Comparison of ENCODE assay signal across 10 cellular contexts in the genomic region with DNA sequence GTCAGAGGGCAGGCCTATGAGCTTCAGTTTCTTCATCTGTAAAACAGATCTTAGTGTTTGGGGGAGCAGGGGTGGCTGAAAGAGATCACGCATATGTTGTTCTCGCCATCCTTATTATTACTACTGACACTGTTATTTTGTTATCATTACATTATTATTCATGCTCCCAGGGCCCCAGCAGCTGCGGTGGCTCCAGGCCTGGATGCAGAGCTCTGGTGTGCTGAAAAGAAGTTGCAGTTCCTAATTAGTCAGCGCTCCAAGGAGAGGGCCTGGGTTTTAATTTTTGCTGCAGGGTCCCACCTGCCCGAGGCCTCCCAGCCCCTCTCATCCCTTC. TPM values are rescaled to one million over a fixed set of nuclear protein-coding genes. Genes with fewer than 3 reads are reported as not detected.
DNase-seq lines count a peak whose midpoint lies in the region; ATAC-seq and TF ChIP-seq lines count a peak whose summit lies in the region.
"Had no signal": no experiment of that assay in that cellular context is flagged by ENCODE, and none has a peak within 500 bp of the region (broad histone marks: within the 10 kb centered on the region; RNA-seq: fewer than 3 reads in every experiment).

No MANE protein-coding gene starts in this region.

- no peaks in the 10 kb centered on the region for H3K27me3 Mint-ChIP-seq in activated naive CD4-positive, alpha-beta T cell treated with anti-CD3 and anti-CD28 coated beads, Interleukin-2, amount 50 U/mL, for 24 hours
- no peaks in the 10 kb centered on the region for H3K27me3 Mint-ChIP-seq in activated naive CD8-positive, alpha-beta T cell treated with anti-CD3 and anti-CD28 coated beads, Interleukin-2, amount 50 U/mL, for 24 hours
- H3K27me3 Mint-ChIP-seq in type B pancreatic cell: no peaks in the 10 kb centered on the region

- H3K27ac Mint-ChIP-seq in activated naive CD4-positive, alpha-beta T cell treated with anti-CD3 and anti-CD28 coated beads, Interleukin-2, amount 50 U/mL, for 24 hours: no peak overlapping the region
- no peak overlapping the region for H3K27ac Mint-ChIP-seq in activated naive CD8-positive, alpha-beta T cell treated with anti-CD3 and anti-CD28 coated beads, Interleukin-2, amount 50 U/mL, for 24 hours
- H3K27ac Mint-ChIP-seq in type B pancreatic cell: peak overlapping the region; percentile 48

- no peaks in the 10 kb centered on the region for H3K36me3 ChIP-seq in right lobe of liver

- DNase-seq in activated naive CD4-positive, alpha-beta T cell treated with Interleukin-2 at 50 U/mL for 16 hours: no peak
- no peak for DNase-seq in activated naive CD8-positive, alpha-beta T cell treated with anti-CD3 and anti-CD28 coated beads, Interleukin-2, amount 50 U/mL, for 24 hours
- DNase-seq in right lobe of liver: no peak
- no peak for DNase-seq in type B pancreatic cell (ENCODE audit: extremely low spot score, unreplicated experiment)
- DNase-seq in effector CD4-positive, alpha-beta T cell: no peak
- no peak for DNase-seq in putamen (ENCODE audit: low spot score)
- DNase-seq: GDM1, hippocampal formation had no signal

- H3K4me3 Mint-ChIP-seq in activated naive CD4-positive, alpha-beta T cell treated with anti-CD3 and anti-CD28 coated beads, Interleukin-2, amount 50 U/mL, for 24 hours: peak overlapping the region; percentile 75
- H3K4me3 Mint-ChIP-seq in activated naive CD8-positive, alpha-beta T cell treated with anti-CD3 and anti-CD28 coated beads, Interleukin-2, amount 50 U/mL, for 24 hours: peak overlapping the region; percentile 42
- no peak overlapping the region for H3K4me3 Mint-ChIP-seq in type B pancreatic cell

- H3K9me3 Mint-ChIP-seq in activated naive CD4-positive, alpha-beta T cell treated with anti-CD3 and anti-CD28 coated beads, Interleukin-2, amount 50 U/mL, for 24 hours: no peaks in the 10 kb centered on the region
- H3K9me3 Mint-ChIP-seq in activated naive CD8-positive, alpha-beta T cell treated with anti-CD3 and anti-CD28 coated beads, Interleukin-2, amount 50 U/mL, for 24 hours: no peaks in the 10 kb centered on the region
- H3K9me3 Mint-ChIP-seq in type B pancreatic cell: no peaks in the 10 kb centered on the region

- TF ChIP-seq CTCF in right lobe of liver (IDR thresholded peaks at IDR 0.05) (no peak), type B pancreatic cell (conservative IDR thresholded peaks at IDR 0.05) (no peak)

- H3K27ac ChIP-seq in right lobe of liver: peak overlapping the region; percentile 56 to 80 (median 66)

- no peaks in the 10 kb centered on the region for H3K27me3 ChIP-seq in right lobe of liver

- WGBS in right lobe of liver (ENCODE audit: insufficient coverage, low coverage, low lambda C conversion rate, missing lambda C conversion rate): 17% methylated on average over 4 of the region's 5 CpGs

- peaks cover 0 to 98% (median 50%) of the 10 kb centered on the region in 4 donors for H3K4me1 ChIP-seq in right lobe of liver

- no peaks in the 10 kb centered on the region for H3K36me3 Mint-ChIP-seq in activated naive CD4-positive, alpha-beta T cell treated with anti-CD3 and anti-CD28 coated beads, Interleukin-2, amount 50 U/mL, for 24 hours
- H3K36me3 Mint-ChIP-seq in activated naive CD8-positive, alpha-beta T cell treated with anti-CD3 and anti-CD28 coated beads, Interleukin-2, amount 50 U/mL, for 24 hours (ENCODE audit: low read depth): no peaks in the 10 kb centered on the region
- H3K36me3 Mint-ChIP-seq in type B pancreatic cell: no peaks in the 10 kb centered on the region

- no peaks in the 10 kb centered on the region for H3K9me3 ChIP-seq in right lobe of liver

- no peak for ATAC-seq in activated naive CD8-positive, alpha-beta T cell treated with anti-CD3 and anti-CD28 coated beads, Interleukin-2, amount 50 U/mL, for 24 hours
- ATAC-seq in right lobe of liver (no peak), GM21825 (IDR thresholded peaks at IDR 0.05; ENCODE audit: unreplicated experiment) (no peak)

- intact Hi-C loops in right lobe of liver (cut with DNase I): no loop called here

- TF ChIP-seq POLR2A in right lobe of liver (IDR thresholded peaks at IDR 0.05): no peak

- peaks cover 26% of the 10 kb centered on the region for H3K4me1 Mint-ChIP-seq in activated naive CD4-positive, alpha-beta T cell treated with anti-CD3 and anti-CD28 coated beads, Interleukin-2, amount 50 U/mL, for 24 hours
- H3K4me1 Mint-ChIP-seq in activated naive CD8-positive, alpha-beta T cell treated with anti-CD3 and anti-CD28 coated beads, Interleukin-2, amount 50 U/mL, for 24 hours: peaks cover 63% of the 10 kb centered on the region
- peaks cover 45% of the 10 kb centered on the region for H3K4me1 Mint-ChIP-seq in type B pancreatic cell (ENCODE audit: unreplicated experiment)

- H3K4me3 ChIP-seq in right lobe of liver: peak overlapping the region; percentile 15 to 39 (median 20)

RNA-seq across cellular contexts. Expression of gene CXXC5, which starts 19.5 kb away (rescaled TPM):
- total RNA-seq in right lobe of liver: 10 to 100 TPM; 44.5 to 84.9 (median 66.4) TPM
- total RNA-seq in type B pancreatic cell (ENCODE audit: low replicate concordance): 46.7 and 58.6 TPM in 2 replicates
